9 cellular contexts compared by ENCODE assay signal in the genomic region with DNA sequence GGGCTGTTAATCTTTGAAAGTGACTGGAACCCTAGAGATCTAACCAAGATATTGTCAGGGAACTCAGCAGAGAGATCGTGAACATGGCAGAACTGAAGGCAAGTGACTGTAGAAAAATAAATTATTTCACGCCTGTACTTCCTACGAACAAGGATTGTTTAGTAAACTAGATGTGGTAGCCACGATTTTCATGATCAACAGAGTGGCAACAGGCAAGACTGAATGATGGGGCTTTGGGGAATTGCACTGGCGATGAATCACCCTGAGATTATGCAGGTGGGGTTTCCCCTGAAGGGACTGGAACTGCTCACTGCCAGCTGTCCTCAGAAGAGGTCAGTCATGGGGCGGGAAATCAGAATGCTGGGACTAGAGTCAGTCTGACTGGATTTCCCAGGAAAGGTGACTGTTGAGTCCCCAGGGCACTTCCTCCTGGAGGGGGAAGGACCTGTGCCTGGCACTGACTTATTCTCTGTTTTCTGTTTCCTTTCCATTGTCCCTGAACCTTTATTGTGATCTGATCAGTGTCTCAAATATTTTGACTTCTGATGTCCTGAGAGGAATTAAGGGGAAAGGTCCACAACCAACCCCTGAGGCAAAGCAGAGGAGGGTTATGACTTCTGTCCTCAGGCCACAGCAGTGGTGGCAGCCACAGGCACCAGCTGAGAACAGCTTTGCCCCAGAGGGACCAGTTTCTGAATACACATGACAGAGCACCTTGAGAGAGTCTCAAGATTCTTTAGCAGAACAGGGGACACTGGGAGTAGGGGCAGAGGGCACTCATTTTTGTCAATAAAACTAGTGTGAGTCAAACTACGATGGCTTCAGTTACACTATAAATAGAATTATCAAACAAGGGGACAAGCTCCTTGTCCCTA.
DNase-seq lines count a peak whose midpoint lies in the region; ATAC-seq and TF ChIP-seq lines count a peak whose summit lies in the region.
"Had no signal": no experiment of that assay in that cellular context is flagged by ENCODE, and none has a peak within 500 bp of the region (broad histone marks: within the 10 kb centered on the region; RNA-seq: fewer than 3 reads in every experiment).

No MANE protein-coding gene starts in this region.

- H3K27me3 ChIP-seq in Caco-2 (replicated peaks; ENCODE audit: control insufficient read depth, insufficient read depth, low read length), result no peaks in the 10 kb centered on the region
- H3K27me3 ChIP-seq: neutrophil had no signal

- peaks cover 24% of the 10 kb centered on the region for H3K4me1 Mint-ChIP-seq in Caco-2 (ENCODE audit: low read depth, unreplicated experiment)

- CTCF ChIA-PET in Caco-2 (lab: Charles Lee), result no interaction called here

- TF ChIP-seq CTCF in Caco-2 (IDR thresholded peaks at IDR 0.05; ENCODE audit: insufficient read depth in 1 of 2, low read depth in 1 of 2, low read length in 1 of 2, severe bottlenecking in 1 of 2, unreplicated experiment in 1 of 2), result no peak

- no peaks in the 10 kb centered on the region for H3K9me3 Mint-ChIP-seq in Caco-2 (ENCODE audit: unreplicated experiment)

- H3K4me1 ChIP-seq in Caco-2, result peaks cover 20% of the 10 kb centered on the region

- ATAC-seq in GM19467 (IDR thresholded peaks at IDR 0.05; ENCODE audit: unreplicated experiment) (peak; percentile 54), HG03460 (IDR thresholded peaks at IDR 0.05; ENCODE audit: unreplicated experiment) (peak; percentile 64)

- H3K36me3 ChIP-seq in Caco-2 (ENCODE audit: control insufficient read depth, insufficient read depth, low read length), result no peaks in the 10 kb centered on the region
- H3K36me3 ChIP-seq: neutrophil had no signal

- no peak overlapping the region for H3K4me3 ChIP-seq in Caco-2 (ENCODE audit: low read depth, low read length)

- POLR2A ChIA-PET in Caco-2 (lab: Charles Lee), result no interaction called here

- no peaks in the 10 kb centered on the region for H3K9me3 ChIP-seq in Caco-2
- H3K9me3 ChIP-seq: neutrophil had no signal

- BruUV-seq in Caco-2 (replicated peaks; lab: Mats Ljungman, UMichigan), result no TSS peak

- no peak overlapping the region for H3K4me3 Mint-ChIP-seq in Caco-2 (ENCODE audit: unreplicated experiment)

- H3K27ac Mint-ChIP-seq in Caco-2 (ENCODE audit: unreplicated experiment), result peak overlapping the region; percentile 29

- intact Hi-C loops in Caco-2 (cut with micrococcal nuclease; ENCODE audit: unreplicated experiment), result no loop called here

- H3K27me3 Mint-ChIP-seq in Caco-2 (ENCODE audit: insufficient read depth, unreplicated experiment), result no peaks in the 10 kb centered on the region

- DNase-seq in Caco-2 (peak; percentile 66 to 85), hepatic stellate cell (ENCODE audit: low spot score) (peak; percentile 31), NCI-H128 (lab: John Stamatoyannopoulos, UW; ENCODE audit: unreplicated experiment) (no peak), ecto neural progenitor cell (ENCODE audit: low spot score) (no peak)
- DNase-seq in activated CD8-positive, alpha-beta memory T cell treated with anti-CD3 and anti-CD28 coated beads, Interleukin-2, amount 50 U/mL, for 4 hours, result peak; percentile 34
- peak; percentile 46 for DNase-seq in stimulated activated CD8-positive, alpha-beta memory T cell treated with anti-CD3 and anti-CD28 coated beads, Interleukin-4, amount 100 ng/mL, for 24 hours (ENCODE audit: low read depth)

- no peaks in the 10 kb centered on the region for H3K36me3 Mint-ChIP-seq in Caco-2 (ENCODE audit: insufficient read depth, unreplicated experiment)

Comparison
In these comparisons a context has a peak if more than half of its experiments do, and no peak if none do; other contexts are left out.
1. DNase-seq: peak in Caco-2 (2 of 2), activated CD8-positive, alpha-beta memory T cell treated with anti-CD3 and anti-CD28 coated beads, Interleukin-2, amount 50 U/mL, for 4 hours (single experiment), hepatic stellate cell (single experiment) and stimulated activated CD8-positive, alpha-beta memory T cell treated with anti-CD3 and anti-CD28 coated beads, Interleukin-4, amount 100 ng/mL, for 24 hours (single experiment); none in NCI-H128 (single experiment) and ecto neural progenitor cell (single experiment).